1 cellular context compared by ENCODE assay signal in genomic region chr3:4776399-4776979, GRCh38.
TF ChIP-seq lines count a peak whose summit lies in the region.

No MANE protein-coding gene starts in this region.

TF ChIP-seq in GM23338, 12 proteins besides CTCF, POLR2A, EP300 and RAD21 (continued from another document):
- TF ChIP-seq ZNF462 (CRISPR knock-in tag; IDR thresholded peaks at IDR 0.05), result no peak
- TF ChIP-seq ETS1 (IDR thresholded peaks at IDR 0.05), result no peak
- TF ChIP-seq ZNF331 (CRISPR knock-in tag; IDR thresholded peaks at IDR 0.05; ENCODE audit: low read depth), result no peak
- TF ChIP-seq CREB1 (CRISPR knock-in tag; IDR thresholded peaks at IDR 0.05; ENCODE audit: low read depth), result no peak
- TF ChIP-seq REST (IDR thresholded peaks at IDR 0.05; ENCODE audit: unreplicated experiment), result no peak
- TF ChIP-seq NANOG (IDR thresholded peaks at IDR 0.05; ENCODE audit: borderline replicate concordance), result no peak
- TF ChIP-seq ZNF114 (CRISPR knock-in tag; IDR thresholded peaks at IDR 0.05), result no peak
